Comparison of ENCODE assay signal across 15 cellular contexts in genomic region chr17:50629902-50630301, GRCh38. TPM values are rescaled to one million over a fixed set of nuclear protein-coding genes. Genes with fewer than 3 reads are reported as not detected.
DNase-seq lines count a peak whose midpoint lies in the region; ATAC-seq, FAIRE-seq and TF ChIP-seq lines count a peak whose summit lies in the region.
"Had no signal": no experiment of that assay in that cellular context is flagged by ENCODE, and none has a peak within 500 bp of the region (broad histone marks: within the 10 kb centered on the region; RNA-seq: fewer than 3 reads in every experiment).

No MANE protein-coding gene starts in this region.

- no peaks in the 10 kb centered on the region for H3K36me3 Mint-ChIP-seq in CD4-positive, alpha-beta memory T cell
- H3K36me3 Mint-ChIP-seq: CD4-positive, CD25-positive, alpha-beta regulatory T cell had no signal

- ATAC-seq in A549 (no peak), HCT116 (no peak)

- FAIRE-seq in A549 (lab: Jason Lieb, UNC): no peak
- FAIRE-seq: GM19239 had no signal

- peaks cover 2 to 23% (median 9%) of the 10 kb centered on the region in 4 donors for H3K4me1 Mint-ChIP-seq in CD4-positive, alpha-beta memory T cell

- 84% methylated on average over 6 of the region's 6 CpGs for WGBS in A549 (ENCODE audit: missing lambda C conversion rate)

- peaks cover 0 to 3% (median 0%) of the 10 kb centered on the region in 8 donors for H3K9me3 Mint-ChIP-seq in CD4-positive, alpha-beta memory T cell
- H3K9me3 Mint-ChIP-seq: HFFc6 had no signal

- DNase-seq in A549 (ENCODE audit: low read depth in 1 of 2, low spot score in 1 of 2) (no peak), HCT116 (ENCODE audit: low read depth, low spot score) (no peak), WERI-Rb-1 (peak; percentile 14), NCI-H526 (lab: John Stamatoyannopoulos, UW) (no peak), iPS-NIHi7 (ENCODE audit: extremely low spot score) (no peak)
- DNase-seq in CD4-positive, alpha-beta memory T cell: no peak
- no peak for DNase-seq in activated CD4-positive, alpha-beta T cell treated with anti-CD3 and anti-CD28 coated beads, Interleukin-2, amount 50 U/mL, for 4 hours
- DNase-seq: HFFc6, NCI-H1436 treated with DMSO at 0.1 percent for 48 hours had no signal

- no peak for TF ChIP-seq RAD21 in A549 (conservative IDR thresholded peaks at IDR 0.05 in 1 of 2, IDR thresholded peaks at IDR 0.05 in 1 of 2)
- TF ChIP-seq RAD21 in HCT116 (IDR thresholded peaks at IDR 0.05; ENCODE audit: low read depth): no peak

- no peak overlapping the region for H3K27ac Mint-ChIP-seq in CD4-positive, alpha-beta memory T cell
- H3K27ac Mint-ChIP-seq: HFFc6 had no signal

- H3K4me1 ChIP-seq in A549 (peaks cover 82% of the 10 kb centered on the region), HCT116 (ENCODE audit: control insufficient read depth in 1 of 2, insufficient read depth in 2 of 2, low read length in 2 of 2) (peaks cover 22 to 67% of the 10 kb centered on the region in 2 experiments), mucosa of rectum (ENCODE audit: control insufficient read depth in 2 of 2, insufficient read depth in 2 of 2, low read length in 2 of 2) (peaks cover 45 to 48% of the 10 kb centered on the region in 2 donors)
- peaks cover 4% of the 10 kb centered on the region for H3K4me1 ChIP-seq in CD4-positive, alpha-beta memory T cell (ENCODE audit: insufficient read depth, low read length)

- no peak overlapping the region for H3K4me3 Mint-ChIP-seq in CD4-positive, alpha-beta memory T cell
- H3K4me3 Mint-ChIP-seq: CD4-positive, CD25-positive, alpha-beta regulatory T cell; HFFc6 had no signal

- H3K27me3 Mint-ChIP-seq in CD4-positive, alpha-beta memory T cell: peaks cover 44 to 58% of the 10 kb centered on the region in 2 donors

- no peaks in the 10 kb centered on the region; the same call in 1 of the 2 replicates for H3K79me2 ChIP-seq in HCT116 (ENCODE audit: insufficient read depth, low read length)

- POLR2A ChIA-PET in A549 (lab: Yijun Ruan, JAX): interaction anchor here (2.0 kb wide), 1 partner anchor 9 kb away, joined by 11 read pairs; no protein-coding TSS in a partner anchor
- POLR2A ChIA-PET in HCT116 (lab: Charles Lee): interaction anchor here (0.6 to 4.4 kb wide), 5 partner anchors 9 to 153 kb away, joined by 3 to 25 read pairs (median 6); no protein-coding TSS in a partner anchor
- POLR2A ChIA-PET in CD4-positive, alpha-beta memory T cell (lab: Charles Lee; ENCODE audit: partially characterized antibody): no interaction called here

- H3K9me3 ChIP-seq in A549: no peaks in the 10 kb centered on the region
- H3K9me3 ChIP-seq in HCT116 (ENCODE audit: control insufficient read depth in 1 of 2, insufficient read depth in 1 of 2, low read depth in 1 of 2, low read length in 2 of 2): no peaks in the 10 kb centered on the region
- no peaks in the 10 kb centered on the region for H3K9me3 ChIP-seq in WERI-Rb-1 (ENCODE audit: severe bottlenecking)
- no peaks in the 10 kb centered on the region for H3K9me3 ChIP-seq in mucosa of rectum (ENCODE audit: control insufficient read depth in 2 of 2, low read length in 2 of 2)
- no peaks in the 10 kb centered on the region for H3K9me3 ChIP-seq in CD4-positive, alpha-beta memory T cell (ENCODE audit: control insufficient read depth in 1 of 2, low read length in 2 of 2)
- H3K9me3 ChIP-seq: SJSA1 had no signal

- intact Hi-C loops in HCT116 (cut with micrococcal nuclease): loop anchor here (1.0 to 10.0 kb wide), 4 partner anchors 51 to 235 kb away; partner anchors contain the start of gene TOB1
- intact Hi-C loops in CD4-positive, alpha-beta memory T cell (cut with micrococcal nuclease): loop anchor here (1.0 to 5.0 kb wide), 3 partner anchors 68 to 327 kb away; partner anchors contain the start of gene SPATA20

- H3K27me3 ChIP-seq in HCT116 (ENCODE audit: insufficient read depth, low read length): no peaks in the 10 kb centered on the region
- no peaks in the 10 kb centered on the region for H3K27me3 ChIP-seq in WERI-Rb-1 (ENCODE audit: insufficient read depth, low read depth, severe bottlenecking)
- H3K27me3 ChIP-seq in mucosa of rectum (ENCODE audit: control insufficient read depth in 2 of 2, insufficient read depth in 2 of 2, low read length in 2 of 2): peaks cover 0 to 5% of the 10 kb centered on the region in 2 donors
- peaks cover 43% of the 10 kb centered on the region for H3K27me3 ChIP-seq in CD4-positive, alpha-beta memory T cell (ENCODE audit: insufficient read depth, low read length)
- H3K27me3 ChIP-seq: SJSA1 had no signal

- no peak overlapping the region for H3K9ac ChIP-seq in HCT116 (ENCODE audit: low read length)
- H3K9ac ChIP-seq in mucosa of rectum (ENCODE audit: low read depth in 1 of 2, low read length in 2 of 2): peak overlapping the region; percentile 13 to 54
- H3K9ac ChIP-seq: KMS-11 had no signal

- H3K36me3 ChIP-seq in HCT116 (ENCODE audit: control insufficient read depth in 1 of 2, insufficient read depth in 2 of 2, low read length in 2 of 2) (no peaks in the 10 kb centered on the region), WERI-Rb-1 (peaks cover 22% of the 10 kb centered on the region), mucosa of rectum (ENCODE audit: control insufficient read depth in 2 of 2, insufficient read depth in 2 of 2, low read length in 2 of 2) (no peaks in the 10 kb centered on the region)
- H3K36me3 ChIP-seq in CD4-positive, alpha-beta memory T cell (ENCODE audit: insufficient read depth, low read length): no peaks in the 10 kb centered on the region
- H3K36me3 ChIP-seq: SJSA1 had no signal

- H3K9me2 ChIP-seq in HCT116 (ENCODE audit: insufficient read depth): no peaks in the 10 kb centered on the region

- RAD21 ChIA-PET in HCT116 (lab: Charles Lee; ENCODE audit: low non-redundant PET in 1 of 2, low total read pairs in 2 of 2, uncharacterized antibody in 2 of 2, unreplicated experiment in 2 of 2): interaction anchor here (0.5 to 1.8 kb wide), 16 partner anchors 9 to 152 kb away, joined by 3 to 10 read pairs (median 5); partner anchors contain the start of genes RSAD1 (in 1 of the 2) and SPATA20 (in 1 of the 2)

- no peak for TF ChIP-seq EP300 in A549 (IDR thresholded peaks at IDR 0.05)

- H3K4me3 ChIP-seq in A549: no peak overlapping the region
- no peak overlapping the region for H3K4me3 ChIP-seq in HCT116 (replicated peaks in 1 of 2; ENCODE audit: low read depth in 1 of 2, low read length in 2 of 2)
- no peak overlapping the region for H3K4me3 ChIP-seq in WERI-Rb-1 (ENCODE audit: low read depth, low read length)
- no peak overlapping the region for H3K4me3 ChIP-seq in mucosa of rectum (ENCODE audit: low read length in 2 of 2)
- H3K4me3 ChIP-seq in CD4-positive, alpha-beta memory T cell (ENCODE audit: low read length in 2 of 2): no peak overlapping the region
- H3K4me3 ChIP-seq: SJSA1 had no signal

- TF ChIP-seq CTCF in A549 (IDR thresholded peaks at IDR 0.05): no peak
- no peak for TF ChIP-seq CTCF in HCT116 (IDR thresholded peaks at IDR 0.05 in 2 of 3, conservative IDR thresholded peaks at IDR 0.05 in 1 of 3; ENCODE audit: borderline replicate concordance in 1 of 3, insufficient read depth in 1 of 3, low read depth in 2 of 3, low read length in 2 of 3)
- TF ChIP-seq CTCF in WERI-Rb-1 (IDR thresholded peaks at IDR 0.05; ENCODE audit: low read depth, low read length): no peak

- H3K4me2 ChIP-seq in A549 (peak overlapping the region; percentile 56; the same call in 2 of the 3 replicates), HCT116 (ENCODE audit: low read length) (0 out of 2 replicates have a peak overlapping the region, but pooled peaks have one; percentile 24)
- H3K4me2 ChIP-seq: KMS-11 had no signal

- TF ChIP-seq POLR2A in A549 (IDR thresholded peaks at IDR 0.05; ENCODE audit: low read length): no peak
- TF ChIP-seq POLR2A in HCT116 (IDR thresholded peaks at IDR 0.05; ENCODE audit: borderline replicate concordance, extremely low read depth, insufficient read depth, insufficient read length): no peak

- CTCF ChIA-PET in A549 (lab: Yijun Ruan, JAX): interaction anchor here (0.6 to 48.0 kb wide), 30 partner anchors 9 to 322 kb away, joined by 3 to 2097 read pairs (median 6); partner anchors contain the start of genes ABCC3, ANKRD40, CACNA1G and SPATA20
- CTCF ChIA-PET in HCT116 (lab: Charles Lee): interaction anchor here (0.7 to 5.2 kb wide), 27 partner anchors 9 to 127 kb away, joined by 3 to 107 read pairs (median 4); no protein-coding TSS in a partner anchor
- CTCF ChIA-PET in CD4-positive, alpha-beta memory T cell (lab: Charles Lee; ENCODE audit: partially characterized antibody): interaction anchor here (1.1 to 2.5 kb wide), 10 partner anchors 10 to 212 kb away, joined by 3 to 18 read pairs (median 4); no protein-coding TSS in a partner anchor

- no peaks in the 10 kb centered on the region for H4K20me1 ChIP-seq in HCT116 (ENCODE audit: insufficient read depth)

- H2AFZ ChIP-seq in HCT116 (ENCODE audit: low read depth, low read length, poor library complexity, severe bottlenecking): no peak overlapping the region

- no TSS peak for BruUV-seq in HCT116 (replicated peaks; lab: Mats Ljungman, UMichigan)

- H3K27ac ChIP-seq in A549 (peak overlapping the region; percentile 99 to 100), HCT116 (ENCODE audit: low read depth, low read length) (no peak overlapping the region), WERI-Rb-1 (peak overlapping the region; percentile 91), mucosa of rectum (ENCODE audit: low read depth in 2 of 2, low read length in 2 of 2) (peak overlapping the region; percentile 71 to 74)
- H3K27ac ChIP-seq in CD4-positive, alpha-beta memory T cell (ENCODE audit: low read depth, low read length): no peak overlapping the region
- H3K27ac ChIP-seq: KMS-11, SJSA1 had no signal

TF ChIP-seq in A549, 52 proteins besides CTCF, POLR2A, EP300 and RAD21 (continues in another document):
- TF ChIP-seq MAX (IDR thresholded peaks at IDR 0.05): no peak; the same call in 1 of the 2 replicates

TF ChIP-seq in HCT116, 20 proteins besides CTCF, POLR2A, EP300 and RAD21 (continues in another document):
- TF ChIP-seq CEBPB (IDR thresholded peaks at IDR 0.05; ENCODE audit: low read depth) (no peak), SIN3A (IDR thresholded peaks at IDR 0.05; ENCODE audit: low read depth) (no peak), TCF7L2 (IDR thresholded peaks at IDR 0.05; ENCODE audit: borderline replicate concordance, extremely low read depth, insufficient read depth, insufficient read length) (no peak), EZH2 (IDR thresholded peaks at IDR 0.05) (no peak), ZNF274 (IDR thresholded peaks at IDR 0.05; ENCODE audit: low read depth, low read length) (no peak), ZFX (IDR thresholded peaks at IDR 0.05) (no peak), EZH2phosphoT487 (IDR thresholded peaks at IDR 0.05; ENCODE audit: borderline replicate concordance) (no peak)

RNA-seq across cellular contexts. Expression of gene ABCC3, which starts 4.8 kb away (rescaled TPM):
- polyA plus RNA-seq in A549 (2011; rRNA removed) (342 and 442 TPM in 2 replicates), A549 (2017; fragmentation: RNase III; extraction: RNeasy Plus Mini Kit Qiagen cat#74134 plus additional on column Dnase treatment) (225 to 288 TPM (median 248 TPM) in 3 replicates)
- polyA plus RNA-seq in A549 (2012; cell fraction: cytosol; rRNA removed): 157 and 189 TPM in 2 replicates
- polyA plus RNA-seq in A549 (2012; cell fraction: nucleus; rRNA removed): 1,165 and 1,226 TPM in 2 replicates
- 586 and 639 TPM in 2 replicates for polyA minus RNA-seq in A549 (2011; rRNA and poly(A)+ RNA removed)
- total RNA-seq in HCT116 (2021; ENCODE audit: unreplicated experiment): 66.2 TPM
- 40.1 and 55.8 TPM in 2 replicates for polyA plus RNA-seq in HCT116 (2012)
- total RNA-seq in CD4-positive, alpha-beta memory T cell: 1 to 10 TPM in 1 of 2 experiments, under 1 TPM in 1; 0.86 to 1.6 TPM
- polyA plus RNA-seq in CD4-positive, alpha-beta memory T cell: not detected
- total RNA-seq: G401 had no signal

Comparison
In these comparisons a context has a peak if more than half of its experiments do, and no peak if none do; other contexts are left out.
1. H3K27ac ChIP-seq: peak in A549 (2 of 2), WERI-Rb-1 (single experiment) and mucosa of rectum (2 of 2); none in HCT116 (single experiment) and CD4-positive, alpha-beta memory T cell (single experiment).
2. RNA of gene ABCC3, which starts 4.8 kb away (total RNA-seq): 66.2 TPM in HCT116 (single experiment); 0.86 to 1.6 TPM in CD4-positive, alpha-beta memory T cell; every median in the first group is over 10 times any median in the second.